18 cellular contexts compared by ENCODE assay signal in genomic region chr5:119864286-119864685, GRCh38.
A peak's percentile ranks its signal among the peaks of the same experiment; 100 is the strongest.
DNase-seq lines count a peak whose midpoint lies in the region; ATAC-seq, FAIRE-seq and TF ChIP-seq lines count a peak whose summit lies in the region.
"Had no signal": no experiment of that assay in that cellular context is flagged by ENCODE, and none has a peak within 500 bp of the region (broad histone marks: within the 10 kb centered on the region; RNA-seq: fewer than 3 reads in every experiment).

No MANE protein-coding gene starts in this region.

- H3K27ac Mint-ChIP-seq in CD4-positive, alpha-beta T cell = no peak overlapping the region
- H3K27ac Mint-ChIP-seq: CD8-positive, alpha-beta memory T cell had no signal

- peaks cover 3% of the 10 kb centered on the region for H3K9me3 Mint-ChIP-seq in CD4-positive, alpha-beta T cell

- H2AFZ ChIP-seq in SK-N-SH (ENCODE audit: low read depth) = 0 out of 2 replicates have a peak overlapping the region, but pooled peaks have one; percentile 29

- TF ChIP-seq RAD21 in SK-N-SH (IDR thresholded peaks at IDR 0.05; ENCODE audit: low read length) = no peak

- H3K27me3 Mint-ChIP-seq in CD4-positive, alpha-beta T cell = no peaks in the 10 kb centered on the region
- H3K27me3 Mint-ChIP-seq: CD8-positive, alpha-beta memory T cell had no signal

- no peaks in the 10 kb centered on the region for H3K9me2 ChIP-seq in SK-N-SH

- H3K79me2 ChIP-seq in SK-N-SH (ENCODE audit: insufficient read depth) = no peaks in the 10 kb centered on the region

- no peak for TF ChIP-seq CTCF in SK-N-SH (IDR thresholded peaks at IDR 0.05)
- TF ChIP-seq CTCF in CD4-positive, alpha-beta T cell (IDR thresholded peaks at IDR 0.05) = no peak

- DNase-seq in SK-N-SH (no peak), fibroblast of peridontal ligament (ENCODE audit: extremely low read depth) (peak; percentile 31), NCI-H510A (lab: John Stamatoyannopoulos, UW) (no peak)
- no peak for DNase-seq in CD4-positive, alpha-beta T cell
- no peak for DNase-seq in stimulated activated naive CD4-positive, alpha-beta T cell treated with Interleukin-2 at 50 U/mL for 16 hours (lab: John Stamatoyannopoulos, UW)
- DNase-seq: CD8-positive, alpha-beta memory T cell; COR-L47; DMS 273 treated with DMSO at 0.1 percent for 48 hours; DMS79; GF-D8 had no signal

- peak; percentile 45 for FAIRE-seq in colon (lab: Jason Lieb, UNC)
- FAIRE-seq: A549, GM12878 had no signal

- intact Hi-C loops in CD4-positive, alpha-beta T cell (cut with DNase I, micrococcal nuclease) = no loop called here

- POLR2A ChIA-PET in SK-N-SH (lab: Yijun Ruan, JAX) = no interaction called here
- POLR2A ChIA-PET in CD4-positive, alpha-beta T cell (lab: Charles Lee) = no interaction called here

- H3K4me1 ChIP-seq in SK-N-SH (ENCODE audit: control insufficient read depth in 1 of 2, insufficient read depth in 2 of 2, low read depth in 1 of 2, low read length in 1 of 2) = no peaks in the 10 kb centered on the region; a peak in 2 of 4 replicates
- H3K4me1 ChIP-seq: A549; BLaER1 treated with 17β-estradiol and CSF1 and Interleukin-3, amounts not matched to agents 10 nM and 100 nM; HAP-1 had no signal

- H3F3A ChIP-seq in SK-N-SH (replicated peaks; ENCODE audit: insufficient read depth) = no peaks in the 10 kb centered on the region

- TF ChIP-seq EP300 in SK-N-SH (IDR thresholded peaks at IDR 0.05; ENCODE audit: borderline replicate concordance in 1 of 2, low read depth in 1 of 2, low read length in 1 of 2) = no peak

- H3K27ac ChIP-seq in SK-N-SH (ENCODE audit: low read depth in 2 of 2, low read length in 1 of 2) = no peak overlapping the region
- no peak overlapping the region for H3K27ac ChIP-seq in CD4-positive, alpha-beta T cell (ENCODE audit: low read depth, low read length)
- H3K27ac ChIP-seq: 22Rv1; A549; BLaER1 treated with 17β-estradiol and CSF1 and Interleukin-3, amounts not matched to agents 10 nM and 100 nM had no signal

- no peaks in the 10 kb centered on the region for H3K36me3 ChIP-seq in SK-N-SH (replicated peaks in 1 of 2; ENCODE audit: control insufficient read depth in 1 of 2, insufficient read depth in 2 of 2, low read length in 1 of 2)
- H3K36me3 ChIP-seq: BLaER1 treated with 17β-estradiol and CSF1 and Interleukin-3, amounts not matched to agents 10 nM and 100 nM; HAP-1 had no signal

- no peaks in the 10 kb centered on the region for H3K36me3 Mint-ChIP-seq in CD4-positive, alpha-beta T cell (ENCODE audit: low read depth)
- H3K36me3 Mint-ChIP-seq: CD8-positive, alpha-beta memory T cell had no signal

- no peak overlapping the region for H3K4me2 ChIP-seq in SK-N-SH
- H3K4me2 ChIP-seq: A549; BLaER1 treated with 17β-estradiol and CSF1 and Interleukin-3, amounts not matched to agents 10 nM and 100 nM had no signal

- CTCF ChIA-PET in SK-N-SH (lab: Yijun Ruan, JAX) = no interaction called here
- CTCF ChIA-PET in CD4-positive, alpha-beta T cell (lab: Charles Lee) = no interaction called here

- H3K9ac ChIP-seq in SK-N-SH = no peak overlapping the region
- H3K9ac ChIP-seq: BLaER1 treated with 17β-estradiol and CSF1 and Interleukin-3, amounts not matched to agents 10 nM and 100 nM had no signal

- ATAC-seq in SK-N-SH treated with all-trans-retinoic acid at 6 μM for 48 hours (no peak), GM21515 (IDR thresholded peaks at IDR 0.05; ENCODE audit: unreplicated experiment) (no peak)
- ATAC-seq in CD4-positive, alpha-beta T cell (ENCODE audit: poor library complexity) = no peak
- ATAC-seq: A549, GM12878 had no signal

- no peaks in the 10 kb centered on the region for H4K20me1 ChIP-seq in SK-N-SH (ENCODE audit: insufficient read depth)
- H4K20me1 ChIP-seq: BLaER1 treated with 17β-estradiol and CSF1 and Interleukin-3, amounts not matched to agents 10 nM and 100 nM had no signal

- no peaks in the 10 kb centered on the region for H3K9me3 ChIP-seq in SK-N-SH
- H3K9me3 ChIP-seq in CD4-positive, alpha-beta T cell (ENCODE audit: control insufficient read depth, low read length) = no peaks in the 10 kb centered on the region
- H3K9me3 ChIP-seq: A549, HAP-1 had no signal

- no peaks in the 10 kb centered on the region for H3K4me1 Mint-ChIP-seq in CD4-positive, alpha-beta T cell (ENCODE audit: low read depth)
- H3K4me1 Mint-ChIP-seq: CD8-positive, alpha-beta memory T cell had no signal

- no peak overlapping the region for H3K4me3 ChIP-seq in SK-N-SH (ENCODE audit: low read depth in 2 of 2, low read length in 1 of 2)
- H3K4me3 ChIP-seq: A549; BLaER1 treated with 17β-estradiol and CSF1 and Interleukin-3, amounts not matched to agents 10 nM and 100 nM; GM12878; HAP-1 had no signal

- H3K27me3 ChIP-seq in SK-N-SH (ENCODE audit: insufficient read depth) = no peaks in the 10 kb centered on the region
- no peaks in the 10 kb centered on the region for H3K27me3 ChIP-seq in CD4-positive, alpha-beta T cell (ENCODE audit: control insufficient read depth, insufficient read depth, low read length)
- H3K27me3 ChIP-seq: BLaER1 treated with 17β-estradiol and CSF1 and Interleukin-3, amounts not matched to agents 10 nM and 100 nM had no signal

- H3K4me3 Mint-ChIP-seq in CD4-positive, alpha-beta T cell = no peak overlapping the region
- H3K4me3 Mint-ChIP-seq: CD8-positive, alpha-beta memory T cell had no signal

TF ChIP-seq in SK-N-SH, 30 proteins besides CTCF, POLR2A, EP300 and RAD21:
- no peak for TF ChIP-seq MAX (IDR thresholded peaks at IDR 0.05; ENCODE audit: low read depth)
- TF ChIP-seq PBX3 (IDR thresholded peaks at IDR 0.05) = no peak
- TF ChIP-seq USF1 (IDR thresholded peaks at IDR 0.05; ENCODE audit: borderline replicate concordance, low read depth) = no peak
- TF ChIP-seq FOXJ3 (CRISPR knock-in tag; IDR thresholded peaks at IDR 0.05) = no peak
- TF ChIP-seq YY1 (IDR thresholded peaks at IDR 0.05; ENCODE audit: low read depth) = no peak
- no peak for TF ChIP-seq FOSL2 (IDR thresholded peaks at IDR 0.05; ENCODE audit: borderline replicate concordance, low read depth)
- no peak for TF ChIP-seq GABPA (IDR thresholded peaks at IDR 0.05; ENCODE audit: low read depth)
- no peak for TF ChIP-seq POLR2AphosphoS5 (IDR thresholded peaks at IDR 0.05; ENCODE audit: low read depth, low read length)

TF ChIP-seq in SK-N-SH treated with all-trans-retinoic acid at 6 μM for 48 hours, 23 proteins besides CTCF, POLR2A, EP300 and RAD21:
- TF ChIP-seq ZFP3 (CRISPR knock-in tag; IDR thresholded peaks at IDR 0.05) (no peak), PATZ1 (CRISPR knock-in tag; IDR thresholded peaks at IDR 0.05; ENCODE audit: borderline replicate concordance) (no peak), ZNF8 (CRISPR knock-in tag; IDR thresholded peaks at IDR 0.05) (no peak), TCF4 (CRISPR knock-in tag; IDR thresholded peaks at IDR 0.05; ENCODE audit: borderline replicate concordance) (no peak)
TF ChIP-seq in SK-N-SH treated with all-trans-retinoic acid at 6 μM for 48 hours: peak in this region for 0.
